In genomic region chr5:181223041-181223728, GRCh38 we compare ENCODE assay signal across 1 cellular context.
A peak's percentile ranks its signal among the peaks of the same experiment; 100 is the strongest.
TF ChIP-seq lines count a peak whose summit lies in the region.

TSS of gene TRIM41 (plus strand) at chr5:181223281. CDS start at chr5:181224000, 719 bp downstream.

TF ChIP-seq in HepG2, 621 proteins besides CTCF, POLR2A, EP300 and RAD21 (continued from another document and continues in another):
- TF ChIP-seq ZNF276 (CRISPR knock-in tag; IDR thresholded peaks at IDR 0.05; ENCODE audit: low read depth) (0 out of 2 replicates have a peak, but pooled peaks have one; percentile 24), RORA (CRISPR knock-in tag; IDR thresholded peaks at IDR 0.05) (no peak), ZKSCAN8 (CRISPR knock-in tag; IDR thresholded peaks at IDR 0.05; ENCODE audit: borderline replicate concordance) (no peak; the same call in 1 of the 2 replicates), DBP (CRISPR knock-in tag; IDR thresholded peaks at IDR 0.05; ENCODE audit: not compliant biosample characterization) (no peak), LRRFIP1 (CRISPR knock-in tag; conservative IDR thresholded peaks at IDR 0.05) (no peak), PHF21A (CRISPR knock-in tag; IDR thresholded peaks at IDR 0.05) (peak; percentile 77), ELF4 (CRISPR knock-in tag; IDR thresholded peaks at IDR 0.05; ENCODE audit: borderline replicate concordance) (peak; percentile 97), ZNF441 (CRISPR knock-in tag; IDR thresholded peaks at IDR 0.05; ENCODE audit: borderline replicate concordance) (no peak), ZNF234 (CRISPR knock-in tag; conservative IDR thresholded peaks at IDR 0.05) (no peak), ZFY (CRISPR knock-in tag; IDR thresholded peaks at IDR 0.05) (peak; percentile 77), ZNF605 (CRISPR knock-in tag; IDR thresholded peaks at IDR 0.05) (no peak; the same call in 1 of the 2 replicates), SSRP1 (CRISPR knock-in tag; IDR thresholded peaks at IDR 0.05) (no peak; the same call in 1 of the 2 replicates), DNMT3B (CRISPR knock-in tag; conservative IDR thresholded peaks at IDR 0.05) (0 out of 2 replicates have a peak, but pooled peaks have one; percentile 32), ZBTB20 (CRISPR knock-in tag; IDR thresholded peaks at IDR 0.05; ENCODE audit: borderline replicate concordance, low read depth) (peak; percentile 81; the same call in 1 of the 2 replicates), RBFOX2 (IDR thresholded peaks at IDR 0.05; ENCODE audit: low read depth, low read length) (peak; percentile 99), HNRNPL (IDR thresholded peaks at IDR 0.05; ENCODE audit: low read depth, low read length) (peak; percentile 81; the same call in 1 of the 2 replicates), BATF2 (CRISPR knock-in tag; IDR thresholded peaks at IDR 0.05) (no peak), ZNF264 (CRISPR knock-in tag; IDR thresholded peaks at IDR 0.05) (peak; percentile 47; the same call in 1 of the 2 replicates), ZNF142 (CRISPR knock-in tag; IDR thresholded peaks at IDR 0.05) (peak; percentile 61; the same call in 1 of the 2 replicates), AGO2 (optimal IDR thresholded peaks at IDR 0.05; ENCODE audit: low read depth, low read length) (peak; percentile 83), JARID2 (CRISPR knock-in tag; IDR thresholded peaks at IDR 0.05; ENCODE audit: insufficient replicate concordance) (no peak), PRDM15 (CRISPR knock-in tag; IDR thresholded peaks at IDR 0.05) (no peak; the same call in 1 of the 2 replicates), DDIT3 (CRISPR knock-in tag; IDR thresholded peaks at IDR 0.05) (no peak), GTF2F1 (IDR thresholded peaks at IDR 0.05; ENCODE audit: low read length) (0 out of 2 replicates have a peak, but pooled peaks have one; percentile 36), ZNF83 (CRISPR knock-in tag; IDR thresholded peaks at IDR 0.05; ENCODE audit: borderline replicate concordance) (peak; percentile 84; the same call in 1 of the 2 replicates), CREB1 (IDR thresholded peaks at IDR 0.05) (peak; percentile 26; the same call in 1 of the 2 replicates), CREB1 (CRISPR knock-in tag; IDR thresholded peaks at IDR 0.05) (no peak), RFX3 (CRISPR knock-in tag; IDR thresholded peaks at IDR 0.05) (peak; percentile 10; the same call in 1 of the 2 replicates), ZNF788 (CRISPR knock-in tag; IDR thresholded peaks at IDR 0.05; ENCODE audit: borderline replicate concordance) (peak; percentile 85; the same call in 1 of the 2 replicates), HINFP (CRISPR knock-in tag; IDR thresholded peaks at IDR 0.05; ENCODE audit: low read depth) (peak; percentile 85), MAFK (conservative IDR thresholded peaks at IDR 0.05 in 1 of 2, IDR thresholded peaks at IDR 0.05 in 1 of 2; ENCODE audit: low read length in 2 of 2) (no peak), ZFYVE20 (CRISPR knock-in tag; IDR thresholded peaks at IDR 0.05; ENCODE audit: borderline replicate concordance, low read depth) (peak; percentile 1; the same call in 1 of the 2 replicates), KLF11 (CRISPR knock-in tag; IDR thresholded peaks at IDR 0.05) (no peak), TAF15 (IDR thresholded peaks at IDR 0.05; ENCODE audit: low read depth, low read length, poor library complexity, severe bottlenecking) (peak; percentile 31), ZSCAN5A (CRISPR knock-in tag; IDR thresholded peaks at IDR 0.05; ENCODE audit: borderline replicate concordance) (peak; percentile 58; the same call in 1 of the 2 replicates), SUZ12 (IDR thresholded peaks at IDR 0.05; ENCODE audit: low read depth, low read length) (no peak)
